In the genomic region with DNA sequence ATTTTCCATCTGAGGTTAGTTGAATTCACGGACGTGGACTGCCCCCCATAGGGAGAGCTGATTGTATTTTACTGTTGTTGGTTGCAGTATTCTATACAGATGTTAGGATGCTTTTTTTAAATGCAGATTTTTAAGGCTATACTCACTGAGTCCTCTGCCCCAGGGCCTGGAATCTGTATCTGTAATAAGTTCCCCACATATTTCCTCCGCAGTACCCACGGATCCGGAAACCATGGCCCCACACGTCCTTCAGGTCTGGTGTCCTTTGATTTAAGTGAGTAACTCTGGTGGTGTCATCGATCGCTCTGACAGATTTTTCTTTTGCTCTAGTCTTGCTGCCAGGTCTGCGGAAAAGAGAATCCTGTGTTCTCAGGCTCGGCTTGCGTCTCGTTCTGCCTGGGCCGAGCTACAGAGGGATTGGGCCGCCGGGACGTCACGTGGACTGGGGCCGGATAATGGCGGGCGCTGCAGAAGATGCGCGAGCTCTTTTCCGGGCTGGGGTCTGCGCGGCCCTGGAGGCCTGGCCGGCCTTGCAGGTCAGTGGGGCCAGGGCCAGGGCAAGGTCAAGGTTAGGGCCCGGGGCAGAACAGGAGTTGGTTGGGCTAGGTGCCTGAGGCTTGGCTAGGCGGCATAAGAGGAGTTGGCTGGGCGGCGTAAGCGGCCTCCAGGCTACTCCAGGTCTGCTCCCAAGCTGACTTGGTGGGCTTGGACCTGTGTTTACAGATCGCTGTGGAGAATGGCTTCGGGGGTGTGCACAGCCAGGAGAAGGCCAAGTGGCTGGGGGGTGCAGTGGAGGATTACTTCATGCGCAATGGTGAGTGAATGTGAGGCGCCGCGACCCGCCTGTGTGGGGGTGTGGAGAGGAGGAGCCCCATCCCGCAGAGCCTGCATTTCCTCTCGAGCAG, we compare ENCODE assay signal across 8 cellular contexts. TPM values are rescaled to one million over a fixed set of nuclear protein-coding genes. Genes with fewer than 3 reads are reported as not detected.
A peak's percentile ranks its signal among the peaks of the same experiment; 100 is the strongest.
DNase-seq lines count a peak whose midpoint lies in the region; ATAC-seq and TF ChIP-seq lines count a peak whose summit lies in the region.

A gene with protein sequence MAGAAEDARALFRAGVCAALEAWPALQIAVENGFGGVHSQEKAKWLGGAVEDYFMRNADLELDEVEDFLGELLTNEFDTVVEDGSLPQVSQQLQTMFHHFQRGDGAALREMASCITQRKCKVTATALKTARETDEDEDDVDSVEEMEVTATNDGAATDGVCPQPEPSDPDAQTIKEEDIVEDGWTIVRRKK (plus strand): TSS at position 438 of the 905 bp plus-strand sequence. CDS start 18 bp downstream, at position 456.

- no peaks in the 10 kb centered on the region for H3K9me3 ChIP-seq in adrenal gland (replicated peaks in 1 of 3)
- no peaks in the 10 kb centered on the region for H3K9me3 ChIP-seq in prostate gland

- H3K27me3 ChIP-seq in adrenal gland (peaks cover 4% of the 10 kb centered on the region), prostate gland (replicated peaks; ENCODE audit: insufficient read depth) (no peaks in the 10 kb centered on the region)

- in situ Hi-C loops in GM13977 (cut with MboI; ENCODE audit: low pct_unique_long_range_greater_than_20kb, low sequenced_read_pairs, unreplicated experiment) = no loop called here

- TF ChIP-seq CTCF in GM13977 (IDR thresholded peaks at IDR 0.05; ENCODE audit: extremely low read depth, insufficient read depth, missing control alignments) = no peak
- peak in 3 of 6 experiments; percentile 19 to 33 (median 27) for TF ChIP-seq CTCF in adrenal gland (IDR thresholded peaks at IDR 0.05)
- TF ChIP-seq CTCF in prostate gland (IDR thresholded peaks at IDR 0.05) = peak in 1 of 4 experiments; percentile 7

- peaks cover 23 to 37% (median 23%) of the 10 kb centered on the region in 3 donors for H3K4me1 Mint-ChIP-seq in T-cell

- ATAC-seq in HG02852 (IDR thresholded peaks at IDR 0.05; ENCODE audit: unreplicated experiment) (peak; percentile 99), T-cell (replicated peaks in 1 of 4) (peak; percentile 97 to 99 (median 98)), left cardiac atrium (peak; percentile 98)

- H3K36me3 ChIP-seq in adrenal gland (replicated peaks in 1 of 2) (no peaks in the 10 kb centered on the region), prostate gland (no peaks in the 10 kb centered on the region)

- intact Hi-C loops in adrenal gland (cut with DNase I) (no loop called here), left cardiac atrium (cut with DNase I) (no loop called here), prostate gland (cut with DNase I) (no loop called here)

- POLR2A ChIA-PET in T-cell (lab: Charles Lee) = interaction anchor here in 1 of 2 donors (0.6 kb wide), 1 partner anchor 81 kb away, joined by 3 read pairs; no protein-coding TSS in a partner anchor

- peak within 1 kb of the TSS in 2 of 5 donors; percentile 39 to 58 for H3K27ac ChIP-seq in adrenal gland
- peak within 1 kb of the TSS in 1 of 2 donors; percentile 47 for H3K27ac ChIP-seq in prostate gland

- peak within 1 kb of the TSS; percentile 90 to 97 (median 93) for H3K4me3 Mint-ChIP-seq in T-cell

- DNase-seq in GM13977 (ENCODE audit: low spot score) (peak; percentile 74), NCI-H1436 (lab: John Stamatoyannopoulos, UW) (peak; percentile 85), T-cell (peak; percentile 43 to 82 (median 72)), adrenal gland (peak; percentile 76 to 93 (median 86)), left cardiac atrium (peak; percentile 86), prostate gland (ENCODE audit: low spot score) (peak; percentile 77), ureter (ENCODE audit: low spot score) (peak; percentile 80)

- H3K4me3 ChIP-seq in adrenal gland (peak within 1 kb of the TSS; percentile 32 to 82 (median 66)), prostate gland (peak within 1 kb of the TSS; percentile 60 to 62)

- H3K4me1 ChIP-seq in adrenal gland (replicated peaks in 1 of 2) = peaks cover 7 to 18% of the 10 kb centered on the region in 2 donors
- H3K4me1 ChIP-seq in prostate gland (replicated peaks) = no peaks in the 10 kb centered on the region

- TF ChIP-seq POLR2A in adrenal gland (IDR thresholded peaks at IDR 0.05) = peak; percentile 22 to 55
- TF ChIP-seq POLR2A in prostate gland (IDR thresholded peaks at IDR 0.05) = peak; percentile 39

- H3K36me3 Mint-ChIP-seq in T-cell = peaks cover 10% of the 10 kb centered on the region

- CTCF ChIA-PET in T-cell (lab: Charles Lee) = no interaction called here

- WGBS in adrenal gland, 4 donors = 0 to 42% (median 18%) methylated on average over 2 to 40 of the region's 40 CpGs
- under 1% methylated on average over 31 of the region's 40 CpGs for WGBS in prostate gland

- H3K27ac Mint-ChIP-seq in T-cell = peak within 1 kb of the TSS; percentile 82 to 84

- peaks cover 0 to 5% of the 10 kb centered on the region in 2 donors for H3K27me3 Mint-ChIP-seq in T-cell

- H3K9me3 Mint-ChIP-seq in T-cell = no peaks in the 10 kb centered on the region

RNA-seq across cellular contexts. Expression of the gene that starts here (rescaled TPM):
- 10 to 100 TPM; 39.5 to 42.3 (median 39.7) TPM for total RNA-seq in T-cell
- total RNA-seq in adrenal gland = 10 to 100 TPM; 22.7 to 60.2 (median 38.9) TPM
- polyA plus RNA-seq in adrenal gland = 10 to 100 TPM; 49.6 to 72.9 (median 52.6) TPM
- total RNA-seq in left cardiac atrium = 10 to 100 TPM; 34.6 to 41.3 TPM
- 10 to 100 TPM; 24.4 to 24.7 TPM for total RNA-seq in prostate gland
- total RNA-seq in ureter = 42.4 TPM
